In genomic region chr7:27367930-27368549, GRCh38 we compare ENCODE assay signal across 13 cellular contexts.
"Had no signal": no experiment of that assay in that cellular context is flagged by ENCODE, and none has a peak within 500 bp of the region (broad histone marks: within the 10 kb centered on the region; RNA-seq: fewer than 3 reads in every experiment).

No MANE protein-coding gene starts in this region.

- H3K9me3 ChIP-seq: adrenal gland, pancreas, transverse colon had no signal

- H3K9me3 Mint-ChIP-seq: activated naive CD4-positive, alpha-beta T cell treated with anti-CD3 and anti-CD28 coated beads, Interleukin-2, amount 10 ng/mL, durations not matched to agents 7 days and 5 days; endodermal cell; neural progenitor cell; stimulated activated naive B cell treated with anti-CD40 and anti-IgM and Interleukin-4, amounts not matched to agents 10 μg/mL and 1 μg/mL and 100 μg/mL, for 72 hours had no signal

- H3K4me1 Mint-ChIP-seq: activated naive CD4-positive, alpha-beta T cell treated with anti-CD3 and anti-CD28 coated beads, Interleukin-2, amount 10 ng/mL, durations not matched to agents 7 days and 5 days had no signal

- H3K36me3 ChIP-seq: adrenal gland, cardiac muscle cell, neural progenitor cell, pancreas, transverse colon had no signal

- DNase-seq: activated CD4-positive, alpha-beta T cell treated with anti-CD3 and anti-CD28 coated beads, Interleukin-2, amount 50 U/mL, for 48 hours; activated naive CD4-positive, alpha-beta T cell treated with anti-CD3 and anti-CD28 coated beads, Interleukin-2, amount 10 ng/mL, durations not matched to agents 7 days and 5 days; adrenal gland; dorsolateral prefrontal cortex; endodermal cell; hippocampal formation; kidney glomerular epithelial cell; pancreas; stimulated activated naive B cell treated with anti-CD40 and anti-IgM and Interleukin-4, amounts not matched to agents 10 μg/mL and 1 μg/mL and 100 μg/mL, for 72 hours; transverse colon had no signal

- H3K36me3 Mint-ChIP-seq: activated naive CD4-positive, alpha-beta T cell treated with anti-CD3 and anti-CD28 coated beads, Interleukin-2, amount 10 ng/mL, durations not matched to agents 7 days and 5 days; neural progenitor cell; stimulated activated naive B cell treated with anti-CD40 and anti-IgM and Interleukin-4, amounts not matched to agents 10 μg/mL and 1 μg/mL and 100 μg/mL, for 72 hours had no signal

- H3K4me3 Mint-ChIP-seq: activated naive CD4-positive, alpha-beta T cell treated with anti-CD3 and anti-CD28 coated beads, Interleukin-2, amount 10 ng/mL, durations not matched to agents 7 days and 5 days; endodermal cell; neural progenitor cell; stimulated activated naive B cell treated with anti-CD40 and anti-IgM and Interleukin-4, amounts not matched to agents 10 μg/mL and 1 μg/mL and 100 μg/mL, for 72 hours had no signal

- H3K4me3 ChIP-seq: adrenal gland, cardiac muscle cell, dorsolateral prefrontal cortex, neural progenitor cell, pancreas, transverse colon had no signal

- FAIRE-seq: pancreas had no signal

- ATAC-seq: pancreas; stimulated activated naive B cell treated with anti-CD40 and anti-IgM and Interleukin-4, amounts not matched to agents 10 μg/mL and 1 μg/mL and 100 μg/mL, for 72 hours had no signal

- H3K27ac Mint-ChIP-seq: activated naive CD4-positive, alpha-beta T cell treated with anti-CD3 and anti-CD28 coated beads, Interleukin-2, amount 10 ng/mL, durations not matched to agents 7 days and 5 days; endodermal cell; neural progenitor cell; stimulated activated naive B cell treated with anti-CD40 and anti-IgM and Interleukin-4, amounts not matched to agents 10 μg/mL and 1 μg/mL and 100 μg/mL, for 72 hours had no signal

- H3K27me3 ChIP-seq: adrenal gland, cardiac muscle cell, neural progenitor cell, pancreas, transverse colon had no signal

- H3K27ac ChIP-seq: adrenal gland, cardiac muscle cell, dorsolateral prefrontal cortex, neural progenitor cell, pancreas, transverse colon, VCaP had no signal

- H3K27me3 Mint-ChIP-seq: activated naive CD4-positive, alpha-beta T cell treated with anti-CD3 and anti-CD28 coated beads, Interleukin-2, amount 10 ng/mL, durations not matched to agents 7 days and 5 days; stimulated activated naive B cell treated with anti-CD40 and anti-IgM and Interleukin-4, amounts not matched to agents 10 μg/mL and 1 μg/mL and 100 μg/mL, for 72 hours had no signal

- H3K4me1 ChIP-seq: neural progenitor cell, pancreas had no signal
